9 cellular contexts compared by ENCODE assay signal in the genomic region with DNA sequence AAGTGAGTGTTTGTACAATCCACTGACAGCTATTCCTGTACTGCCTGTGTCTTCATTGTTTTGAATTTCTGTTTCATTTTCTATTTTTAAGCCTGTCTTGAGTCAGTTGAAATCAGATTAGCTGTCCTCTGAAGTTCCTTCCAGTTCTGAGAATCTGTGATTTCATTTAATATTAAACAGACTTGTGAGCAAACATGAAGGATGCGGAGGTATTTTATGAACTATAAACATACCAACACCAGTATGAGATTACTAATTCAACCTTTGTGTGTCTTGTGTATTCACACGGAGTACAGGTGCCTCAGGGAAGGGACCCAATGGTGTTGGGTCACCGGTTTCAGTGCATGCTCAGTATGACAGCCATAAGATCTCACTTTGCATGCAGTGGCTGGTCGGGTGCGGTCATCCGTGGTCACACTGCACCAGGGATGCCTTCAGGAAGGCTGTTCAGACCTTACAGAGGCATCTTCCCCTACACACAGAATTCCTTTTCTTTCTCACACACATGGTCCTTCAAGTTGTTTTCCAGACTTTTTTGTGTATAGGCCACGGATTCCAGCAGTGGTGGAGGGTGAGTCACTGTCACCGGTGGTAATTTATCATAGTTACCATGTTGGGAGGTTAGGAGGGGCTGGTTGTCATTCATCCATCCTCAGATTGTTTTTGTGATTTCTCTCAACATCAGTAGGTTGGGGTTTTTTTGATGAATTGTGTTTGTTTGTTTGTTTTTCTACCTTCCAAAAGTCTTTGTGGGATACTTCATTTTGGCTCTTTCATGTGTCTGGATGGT.
DNase-seq lines count a peak whose midpoint lies in the region; ATAC-seq and TF ChIP-seq lines count a peak whose summit lies in the region.
"Had no signal": no experiment of that assay in that cellular context is flagged by ENCODE, and none has a peak within 500 bp of the region (broad histone marks: within the 10 kb centered on the region; RNA-seq: fewer than 3 reads in every experiment).

No MANE protein-coding gene starts in this region.

- intact Hi-C loops in ovary (cut with DNase I), result loop anchor here in 1 of 4 donors (5.0 to 10.0 kb wide), 2 partner anchors 219 to 397 kb away; a partner anchor contains a TSS
- intact Hi-C loops in sciatic nerve (cut with DNase I), result loop anchor here (10.0 kb wide), 1 partner anchor 227 kb away; no protein-coding TSS in a partner anchor

- no peak for TF ChIP-seq CTCF in ovary (IDR thresholded peaks at IDR 0.05)

- H3K36me3 Mint-ChIP-seq in activated naive CD8-positive, alpha-beta T cell treated with anti-CD3 and anti-CD28 coated beads, Interleukin-2, amount 50 U/mL, for 24 hours (ENCODE audit: low read depth), result no peaks in the 10 kb centered on the region

- H3K4me1 Mint-ChIP-seq in activated naive CD8-positive, alpha-beta T cell treated with anti-CD3 and anti-CD28 coated beads, Interleukin-2, amount 50 U/mL, for 24 hours, result peaks cover 65% of the 10 kb centered on the region

- no peaks in the 10 kb centered on the region for H3K27me3 ChIP-seq in ovary

- peaks cover 9% of the 10 kb centered on the region for H3K27me3 Mint-ChIP-seq in activated naive CD8-positive, alpha-beta T cell treated with anti-CD3 and anti-CD28 coated beads, Interleukin-2, amount 50 U/mL, for 24 hours

- H3K27ac Mint-ChIP-seq in activated naive CD8-positive, alpha-beta T cell treated with anti-CD3 and anti-CD28 coated beads, Interleukin-2, amount 50 U/mL, for 24 hours, result peak overlapping the region; percentile 26

- H3K4me1 ChIP-seq in ovary (ENCODE audit: insufficient read depth), result peaks cover 2% of the 10 kb centered on the region
- H3K4me1 ChIP-seq: gastrocnemius medialis had no signal

- peak; percentile 79 for ATAC-seq in GM18505 (IDR thresholded peaks at IDR 0.05; ENCODE audit: unreplicated experiment)
- peak; percentile 85 for ATAC-seq in GM19463 (IDR thresholded peaks at IDR 0.05; ENCODE audit: unreplicated experiment)
- peak; percentile 53 for ATAC-seq in HG03139 (IDR thresholded peaks at IDR 0.05; ENCODE audit: unreplicated experiment)
- peak; percentile 42 for ATAC-seq in activated naive CD8-positive, alpha-beta T cell treated with anti-CD3 and anti-CD28 coated beads, Interleukin-2, amount 50 U/mL, for 24 hours
- ATAC-seq in sciatic nerve, result no peak
- ATAC-seq: gastrocnemius medialis had no signal

- no peaks in the 10 kb centered on the region for H3K9me3 ChIP-seq in ovary
- H3K9me3 ChIP-seq: gastrocnemius medialis had no signal

- DNase-seq in activated naive CD8-positive, alpha-beta T cell treated with anti-CD3 and anti-CD28 coated beads, Interleukin-2, amount 50 U/mL, for 24 hours, result no peak
- DNase-seq in ovary (no peak), H4 (ENCODE audit: low spot score) (no peak), sciatic nerve (ENCODE audit: low spot score) (no peak), HCEC 1CT (no peak)
- DNase-seq: gastrocnemius medialis had no signal

- H3K4me3 Mint-ChIP-seq in activated naive CD8-positive, alpha-beta T cell treated with anti-CD3 and anti-CD28 coated beads, Interleukin-2, amount 50 U/mL, for 24 hours, result peak overlapping the region; percentile 14

- TF ChIP-seq EP300 in ovary (IDR thresholded peaks at IDR 0.05), result no peak

- no peaks in the 10 kb centered on the region for H3K36me3 ChIP-seq in ovary
- H3K36me3 ChIP-seq: gastrocnemius medialis had no signal

- TF ChIP-seq POLR2A in GM18505 (IDR thresholded peaks at IDR 0.05; ENCODE audit: borderline replicate concordance, extremely low read depth, insufficient read depth, insufficient read length) (peak; percentile 71), ovary (IDR thresholded peaks at IDR 0.05) (no peak)

- no peak overlapping the region for H3K4me3 ChIP-seq in ovary
- H3K4me3 ChIP-seq: gastrocnemius medialis had no signal

- H3K9me3 Mint-ChIP-seq in activated naive CD8-positive, alpha-beta T cell treated with anti-CD3 and anti-CD28 coated beads, Interleukin-2, amount 50 U/mL, for 24 hours, result no peaks in the 10 kb centered on the region

- WGBS in ovary, 3 donors, result 70 to 83% (median 83%) methylated on average over 8 of the region's 8 CpGs

- no peak overlapping the region for H3K27ac ChIP-seq in ovary
- H3K27ac ChIP-seq: gastrocnemius medialis had no signal
